In genomic region chr14:37600880-37601741, GRCh38 we compare ENCODE assay signal across 20 cellular contexts. TPM values are rescaled to one million over a fixed set of nuclear protein-coding genes. Genes with fewer than 3 reads are reported as not detected.
"Had no signal": no experiment of that assay in that cellular context is flagged by ENCODE, and none has a peak within 500 bp of the region (broad histone marks: within the 10 kb centered on the region; RNA-seq: fewer than 3 reads in every experiment).

No MANE protein-coding gene starts in this region.

- H3K9me3 ChIP-seq: ascending aorta, gastrocnemius medialis, neutrophil had no signal

- H3K4me1 Mint-ChIP-seq: memory B cell had no signal

- H3K4me1 ChIP-seq: parathyroid adenoma had no signal

- H3K36me3 Mint-ChIP-seq: memory B cell had no signal

- H3K9ac ChIP-seq: parathyroid adenoma had no signal

- H3K4me3 Mint-ChIP-seq: activated naive CD4-positive, alpha-beta T cell treated with anti-CD3 and anti-CD28 coated beads, Interleukin-2, amount 10 ng/mL, durations not matched to agents 7 days and 5 days; activated T-cell treated with anti-CD3 and anti-CD28 coated beads, Interleukin-2, amount 50 U/mL, for 4 hours; memory B cell; T-helper 1 cell treated with Interleukin-12 subunit alpha and Interleukin-12 subunit beta and Interleukin-4 antibody, amounts not matched to agents 30 μg/mL and 1 μg/mL, for 36 hours had no signal

- H3K36me3 ChIP-seq: ascending aorta, gastrocnemius medialis, neutrophil had no signal

- DNase-seq: activated CD4-positive, alpha-beta T cell treated with anti-CD3 and anti-CD28 coated beads, Interleukin-2, amount 50 U/mL, for 1 hour; activated CD4-positive, CD25-positive, alpha-beta regulatory T cell treated with anti-CD3 and anti-CD28 coated beads, Interleukin-2, amount 50 U/mL, for 72 hours; activated CD8-positive, alpha-beta memory T cell treated with anti-CD3 and anti-CD28 coated beads, Interleukin-2, amount 50 U/mL, for 4 hours; activated naive CD4-positive, alpha-beta T cell treated with anti-CD3 and anti-CD28 coated beads, Interleukin-2, amount 10 ng/mL, durations not matched to agents 7 days and 5 days; activated T-cell treated with anti-CD3 and anti-CD28 coated beads, Interleukin-2, amount 50 U/mL, for 4 hours; cortex of kidney; gastrocnemius medialis; head of caudate nucleus; kidney; left ventricle myocardium superior; naive thymus-derived CD4-positive, alpha-beta T cell; stimulated activated CD4-positive, alpha-beta T cell treated with anti-CD3 and anti-CD28 coated beads, Interleukin-15, amount 100 ng/mL, for 24 hours; stimulated activated CD4-positive, alpha-beta T cell treated with anti-CD3 and anti-CD28 coated beads, Interleukin-2, amount 100 ng/mL, for 48 hours had no signal

- H3K27ac ChIP-seq: ascending aorta, gastrocnemius medialis, neutrophil, parathyroid adenoma had no signal

- H3K27ac Mint-ChIP-seq: activated naive CD4-positive, alpha-beta T cell treated with anti-CD3 and anti-CD28 coated beads, Interleukin-2, amount 10 ng/mL, durations not matched to agents 7 days and 5 days; memory B cell; T-helper 1 cell treated with Interleukin-12 subunit alpha and Interleukin-12 subunit beta and Interleukin-4 antibody, amounts not matched to agents 30 μg/mL and 1 μg/mL, for 36 hours had no signal

- H3K4me3 ChIP-seq: ascending aorta had no signal

RNA-seq across cellular contexts. Expression of gene TTC6, which starts 5.7 kb away (rescaled TPM):
- total RNA-seq: activated T-cell treated with anti-CD3 and anti-CD28 coated beads, Interleukin-2, amount 50 U/mL, for 4 hours; ascending aorta; gastrocnemius medialis; kidney; left ventricle myocardium superior; mononuclear cell; naive thymus-derived CD4-positive, alpha-beta T cell had no signal

RNA-seq across cellular contexts. Expression of gene FOXA1, which starts 6.1 kb away (rescaled TPM):
- total RNA-seq: ascending aorta; kidney; left ventricle myocardium superior; naive thymus-derived CD4-positive, alpha-beta T cell; skeletal muscle tissue had no signal
